ENCODE assay signal across 15 cellular contexts in the genomic region with DNA sequence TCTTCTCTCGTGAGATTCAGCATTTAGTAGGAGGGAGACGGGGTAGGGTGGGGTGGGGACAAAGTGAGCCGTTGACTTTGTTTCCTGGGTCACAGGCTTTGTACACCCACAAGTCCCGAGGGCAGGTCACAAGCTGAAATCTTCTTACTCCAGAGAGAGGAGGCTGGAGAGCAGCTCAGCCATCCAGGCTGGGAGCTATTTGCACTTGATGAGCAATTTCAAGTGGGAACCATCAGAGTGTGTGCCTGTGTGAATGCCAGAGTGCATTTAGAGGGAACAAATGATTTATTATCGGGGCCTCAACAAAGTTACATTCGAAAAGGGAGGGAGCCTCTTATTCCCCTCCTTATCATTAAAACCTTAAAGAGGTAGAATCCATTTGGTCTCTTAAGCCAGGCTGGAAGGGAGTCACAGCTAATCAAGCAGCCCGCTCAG.
DNase-seq lines count a peak whose midpoint lies in the region; ATAC-seq, FAIRE-seq and TF ChIP-seq lines count a peak whose summit lies in the region.
"Had no signal": no experiment of that assay in that cellular context is flagged by ENCODE, and none has a peak within 500 bp of the region (broad histone marks: within the 10 kb centered on the region; RNA-seq: fewer than 3 reads in every experiment).

No MANE protein-coding gene starts in this region.

- no peak for FAIRE-seq in astrocyte (lab: Jason Lieb, UNC)
- FAIRE-seq: colon had no signal

- H3K4me1 Mint-ChIP-seq in astrocyte (ENCODE audit: low read depth, unreplicated experiment) (no peaks in the 10 kb centered on the region), mesothelial cell of epicardium (peaks cover 38% of the 10 kb centered on the region)
- H3K4me1 Mint-ChIP-seq in activated naive CD8-positive, alpha-beta T cell treated with anti-CD3 and anti-CD28 coated beads, Interleukin-2, amount 50 U/mL, for 24 hours: no peaks in the 10 kb centered on the region

- H3K9me2 ChIP-seq in Loucy (replicated peaks; ENCODE audit: low read depth, low read length): no peaks in the 10 kb centered on the region

- peak overlapping the region; percentile 95 for H3K27ac ChIP-seq in C4-2B
- no peak overlapping the region for H3K27ac ChIP-seq in astrocyte (ENCODE audit: low read depth, low read length)

- H3K4me3 ChIP-seq in Loucy (ENCODE audit: low read length, poor library complexity, severe bottlenecking) (no peak overlapping the region), astrocyte (ENCODE audit: insufficient read depth, low read depth, low read length) (no peak overlapping the region)

- H3K27ac Mint-ChIP-seq in astrocyte (ENCODE audit: unreplicated experiment) (no peak overlapping the region), mesothelial cell of epicardium (peak overlapping the region; percentile 95)
- H3K27ac Mint-ChIP-seq in activated naive CD8-positive, alpha-beta T cell treated with anti-CD3 and anti-CD28 coated beads, Interleukin-2, amount 50 U/mL, for 24 hours: no peak overlapping the region
- H3K27ac Mint-ChIP-seq: activated CD8-positive, alpha-beta T cell treated with anti-CD3 and anti-CD28 coated beads, Interleukin-2, amount 10 ng/mL, durations not matched to agents 7 days and 5 days had no signal

- H3K79me2 ChIP-seq in Loucy (ENCODE audit: insufficient read depth, low read length) (no peaks in the 10 kb centered on the region), astrocyte (ENCODE audit: insufficient read depth, low read length) (no peaks in the 10 kb centered on the region)

- no peak overlapping the region for H3K9ac ChIP-seq in Loucy (ENCODE audit: low read depth, low read length, poor library complexity, severe bottlenecking)
- H3K9ac ChIP-seq in astrocyte (ENCODE audit: low read length): no peak overlapping the region

- H3F3A ChIP-seq in Loucy (ENCODE audit: low read depth): no peaks in the 10 kb centered on the region

- intact Hi-C loops in posterior vena cava (cut with DNase I): no loop called here

- H2AFZ ChIP-seq in Loucy (ENCODE audit: low read length): peak overlapping the region; percentile 63
- H2AFZ ChIP-seq in astrocyte (ENCODE audit: low read depth, low read length): peak overlapping the region; percentile 50

- H3K36me3 ChIP-seq in Loucy (ENCODE audit: insufficient read depth, low read length): no peaks in the 10 kb centered on the region
- no peaks in the 10 kb centered on the region for H3K36me3 ChIP-seq in astrocyte (ENCODE audit: insufficient read depth, low read length)

- DNase-seq in astrocyte (ENCODE audit: low read depth) (no peak), mesothelial cell of epicardium (ENCODE audit: low spot score in 2 of 2, unreplicated experiment in 2 of 2) (peak in 1 of 2 experiments; percentile 48), posterior vena cava (ENCODE audit: low spot score) (no peak), DMS114 treated with DMSO at 0.1 percent for 48 hours (lab: John Stamatoyannopoulos, UW; ENCODE audit: unreplicated experiment) (no peak), activated gamma-delta T cell treated with Interleukin-2 at 50 U/mL for 16 hours (no peak)
- no peak for DNase-seq in activated naive CD8-positive, alpha-beta T cell treated with anti-CD3 and anti-CD28 coated beads, Interleukin-2, amount 50 U/mL, for 24 hours
- DNase-seq: activated CD8-positive, alpha-beta T cell treated with anti-CD3 and anti-CD28 coated beads, Interleukin-2, amount 10 ng/mL, durations not matched to agents 7 days and 5 days; activated naive CD4-positive, alpha-beta T cell treated with Interleukin-2 at 50 U/mL for 16 hours; AML-193; GF-D8 had no signal

- H3K4me3 Mint-ChIP-seq in astrocyte (ENCODE audit: unreplicated experiment) (no peak overlapping the region), mesothelial cell of epicardium (peak overlapping the region; percentile 51)
- H3K4me3 Mint-ChIP-seq in activated naive CD8-positive, alpha-beta T cell treated with anti-CD3 and anti-CD28 coated beads, Interleukin-2, amount 50 U/mL, for 24 hours: no peak overlapping the region
- H3K4me3 Mint-ChIP-seq: activated CD8-positive, alpha-beta T cell treated with anti-CD3 and anti-CD28 coated beads, Interleukin-2, amount 10 ng/mL, durations not matched to agents 7 days and 5 days; neural crest cell; T-helper 1 cell treated with Interleukin-12 subunit alpha and Interleukin-12 subunit beta and Interleukin-4 antibody, amounts not matched to agents 30 μg/mL and 1 μg/mL, for 36 hours had no signal

- H3K9me3 ChIP-seq in Loucy (ENCODE audit: insufficient read depth, low read depth, low read length): no peaks in the 10 kb centered on the region
- H3K9me3 ChIP-seq in astrocyte (ENCODE audit: insufficient read depth, low read depth, low read length): no peaks in the 10 kb centered on the region

- H3K9me3 Mint-ChIP-seq in astrocyte (ENCODE audit: unreplicated experiment): no peaks in the 10 kb centered on the region
- no peaks in the 10 kb centered on the region for H3K9me3 Mint-ChIP-seq in mesothelial cell of epicardium
- H3K9me3 Mint-ChIP-seq in activated naive CD8-positive, alpha-beta T cell treated with anti-CD3 and anti-CD28 coated beads, Interleukin-2, amount 50 U/mL, for 24 hours: no peaks in the 10 kb centered on the region
- H3K9me3 Mint-ChIP-seq: neural crest cell; T-helper 1 cell treated with Interleukin-12 subunit alpha and Interleukin-12 subunit beta and Interleukin-4 antibody, amounts not matched to agents 30 μg/mL and 1 μg/mL, for 36 hours had no signal

- H3K36me3 Mint-ChIP-seq in astrocyte (ENCODE audit: low read depth, unreplicated experiment) (peaks cover 2% of the 10 kb centered on the region), mesothelial cell of epicardium (no peaks in the 10 kb centered on the region)
- H3K36me3 Mint-ChIP-seq in activated naive CD8-positive, alpha-beta T cell treated with anti-CD3 and anti-CD28 coated beads, Interleukin-2, amount 50 U/mL, for 24 hours (ENCODE audit: low read depth): no peaks in the 10 kb centered on the region

- no peak for ATAC-seq in activated naive CD8-positive, alpha-beta T cell treated with anti-CD3 and anti-CD28 coated beads, Interleukin-2, amount 50 U/mL, for 24 hours
- ATAC-seq: activated CD8-positive, alpha-beta T cell treated with anti-CD3 and anti-CD28 coated beads, Interleukin-2, amount 10 ng/mL, durations not matched to agents 7 days and 5 days had no signal

- H4K20me1 ChIP-seq in Loucy (ENCODE audit: insufficient read depth, low read length, poor library complexity, severe bottlenecking): no peaks in the 10 kb centered on the region
- H4K20me1 ChIP-seq in astrocyte (ENCODE audit: insufficient read depth, low read length): no peaks in the 10 kb centered on the region

- no peaks in the 10 kb centered on the region for H3K27me3 ChIP-seq in Loucy (ENCODE audit: insufficient read depth, low read length, poor library complexity, severe bottlenecking)
- H3K27me3 ChIP-seq in astrocyte (ENCODE audit: insufficient read depth, low read length): no peaks in the 10 kb centered on the region

- TF ChIP-seq CTCF in C4-2B (conservative IDR thresholded peaks at IDR 0.05) (no peak), Loucy (conservative IDR thresholded peaks at IDR 0.05; ENCODE audit: low read length) (no peak), astrocyte (IDR thresholded peaks at IDR 0.05; ENCODE audit: insufficient read depth, low read depth, low read length) (no peak), mesothelial cell of epicardium (IDR thresholded peaks at IDR 0.05; ENCODE audit: unreplicated experiment) (no peak)

- peaks cover 44% of the 10 kb centered on the region for H3K4me1 ChIP-seq in Loucy (ENCODE audit: insufficient read depth, low read length, poor library complexity, severe bottlenecking)
- no peaks in the 10 kb centered on the region for H3K4me1 ChIP-seq in astrocyte (ENCODE audit: insufficient read depth, low read length)

- peaks cover 26% of the 10 kb centered on the region for H3K27me3 Mint-ChIP-seq in astrocyte (ENCODE audit: low read depth, unreplicated experiment)
- H3K27me3 Mint-ChIP-seq in mesothelial cell of epicardium (ENCODE audit: low read depth): no peaks in the 10 kb centered on the region
- no peaks in the 10 kb centered on the region for H3K27me3 Mint-ChIP-seq in activated naive CD8-positive, alpha-beta T cell treated with anti-CD3 and anti-CD28 coated beads, Interleukin-2, amount 50 U/mL, for 24 hours

- H3K4me2 ChIP-seq in Loucy (ENCODE audit: low read depth, low read length, poor library complexity, severe bottlenecking) (no peak overlapping the region), astrocyte (ENCODE audit: low read length) (no peak overlapping the region)
